Comparison of ENCODE assay signal across 1 cellular context in the genomic region with DNA sequence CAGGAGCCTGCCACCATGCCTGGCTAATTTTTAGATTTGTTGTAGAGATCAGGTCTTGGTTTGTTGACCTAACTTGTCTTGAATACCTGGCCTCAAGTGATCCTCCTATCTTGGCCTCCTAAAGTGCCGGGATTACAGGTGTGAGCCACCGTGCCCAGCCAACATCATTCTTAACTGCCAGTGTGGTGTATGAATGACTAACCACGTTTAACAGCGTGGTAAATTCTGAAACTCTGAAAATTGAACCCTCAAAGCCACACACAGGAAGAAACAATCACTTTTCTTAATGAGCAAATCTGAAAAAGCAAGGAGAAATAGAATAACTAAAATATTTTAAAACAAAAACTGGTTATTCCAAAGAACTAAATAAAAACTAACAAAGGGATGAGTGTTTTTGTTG.
TF ChIP-seq lines count a peak whose summit lies in the region.

No MANE protein-coding gene starts in this region.

TF ChIP-seq in GM12878, 131 proteins besides CTCF, POLR2A, EP300 and RAD21:
- no peak for TF ChIP-seq SIX5 (IDR thresholded peaks at IDR 0.05; ENCODE audit: low read depth, low read length, severe bottlenecking)
- TF ChIP-seq MTA2 (IDR thresholded peaks at IDR 0.05; ENCODE audit: low read depth): peak; percentile 31; the same call in 1 of the 2 replicates
- TF ChIP-seq RUNX3 (IDR thresholded peaks at IDR 0.05; ENCODE audit: low read length): peak; percentile 53
- no peak for TF ChIP-seq ETV6 (conservative IDR thresholded peaks at IDR 0.05 in 1 of 2, IDR thresholded peaks at IDR 0.05 in 1 of 2; ENCODE audit: borderline replicate concordance in 1 of 2, low read depth in 1 of 2)
- TF ChIP-seq, protein P1, sequence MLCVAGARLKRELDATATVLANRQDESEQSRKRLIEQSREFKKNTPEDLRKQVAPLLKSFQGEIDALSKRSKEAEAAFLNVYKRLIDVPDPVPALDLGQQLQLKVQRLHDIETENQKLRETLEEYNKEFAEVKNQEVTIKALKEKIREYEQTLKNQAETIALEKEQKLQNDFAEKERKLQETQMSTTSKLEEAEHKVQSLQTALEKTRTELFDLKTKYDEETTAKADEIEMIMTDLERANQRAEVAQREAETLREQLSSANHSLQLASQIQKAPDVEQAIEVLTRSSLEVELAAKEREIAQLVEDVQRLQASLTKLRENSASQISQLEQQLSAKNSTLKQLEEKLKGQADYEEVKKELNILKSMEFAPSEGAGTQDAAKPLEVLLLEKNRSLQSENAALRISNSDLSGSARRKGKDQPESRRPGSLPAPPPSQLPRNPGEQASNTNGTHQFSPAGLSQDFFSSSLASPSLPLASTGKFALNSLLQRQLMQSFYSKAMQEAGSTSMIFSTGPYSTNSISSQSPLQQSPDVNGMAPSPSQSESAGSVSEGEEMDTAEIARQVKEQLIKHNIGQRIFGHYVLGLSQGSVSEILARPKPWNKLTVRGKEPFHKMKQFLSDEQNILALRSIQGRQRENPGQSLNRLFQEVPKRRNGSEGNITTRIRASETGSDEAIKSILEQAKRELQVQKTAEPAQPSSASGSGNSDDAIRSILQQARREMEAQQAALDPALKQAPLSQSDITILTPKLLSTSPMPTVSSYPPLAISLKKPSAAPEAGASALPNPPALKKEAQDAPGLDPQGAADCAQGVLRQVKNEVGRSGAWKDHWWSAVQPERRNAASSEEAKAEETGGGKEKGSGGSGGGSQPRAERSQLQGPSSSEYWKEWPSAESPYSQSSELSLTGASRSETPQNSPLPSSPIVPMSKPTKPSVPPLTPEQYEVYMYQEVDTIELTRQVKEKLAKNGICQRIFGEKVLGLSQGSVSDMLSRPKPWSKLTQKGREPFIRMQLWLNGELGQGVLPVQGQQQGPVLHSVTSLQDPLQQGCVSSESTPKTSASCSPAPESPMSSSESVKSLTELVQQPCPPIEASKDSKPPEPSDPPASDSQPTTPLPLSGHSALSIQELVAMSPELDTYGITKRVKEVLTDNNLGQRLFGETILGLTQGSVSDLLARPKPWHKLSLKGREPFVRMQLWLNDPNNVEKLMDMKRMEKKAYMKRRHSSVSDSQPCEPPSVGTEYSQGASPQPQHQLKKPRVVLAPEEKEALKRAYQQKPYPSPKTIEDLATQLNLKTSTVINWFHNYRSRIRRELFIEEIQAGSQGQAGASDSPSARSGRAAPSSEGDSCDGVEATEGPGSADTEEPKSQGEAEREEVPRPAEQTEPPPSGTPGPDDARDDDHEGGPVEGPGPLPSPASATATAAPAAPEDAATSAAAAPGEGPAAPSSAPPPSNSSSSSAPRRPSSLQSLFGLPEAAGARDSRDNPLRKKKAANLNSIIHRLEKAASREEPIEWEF (IDR thresholded peaks at IDR 0.05; ENCODE audit: insufficient replicate concordance, low read depth, low read length): no peak
